ENCODE assay signal across 8 cellular contexts in genomic region chr12:103930787-103931536, GRCh38. TPM values are rescaled to one million over a fixed set of nuclear protein-coding genes. Genes with fewer than 3 reads are reported as not detected.
DNase-seq lines count a peak whose midpoint lies in the region; ATAC-seq, FAIRE-seq and TF ChIP-seq lines count a peak whose summit lies in the region.

No MANE protein-coding gene starts in this region.

- H3K9me3 Mint-ChIP-seq in activated T-cell treated with anti-CD3 and anti-CD28 coated beads, Interleukin-2, amount 50 U/mL, for 72 hours, result peaks cover 0 to 3% of the 10 kb centered on the region in 2 donors
- H3K9me3 Mint-ChIP-seq in nephron progenitor cell, result no peaks in the 10 kb centered on the region

- peak; percentile 51 for DNase-seq in D341Med (ENCODE audit: low spot score)
- DNase-seq in activated T-cell treated with anti-CD3 and anti-CD28 coated beads, Interleukin-2, amount 50 U/mL, for 72 hours, result peak; percentile 29
- peak; percentile 14 to 53 for DNase-seq in foreskin fibroblast
- peak; percentile 38 for DNase-seq in nephron progenitor cell
- peak; percentile 7 for DNase-seq in urothelium cell line (ENCODE audit: low spot score)
- DNase-seq in DMS153 treated with DMSO at 0.1 percent for 48 hours (lab: John Stamatoyannopoulos, UW; ENCODE audit: unreplicated experiment), result no peak

- no peaks in the 10 kb centered on the region for H3K9me3 ChIP-seq in Loucy (ENCODE audit: insufficient read depth, low read depth, low read length)

- peaks cover 39% of the 10 kb centered on the region for H3K36me3 ChIP-seq in Loucy (ENCODE audit: insufficient read depth, low read length)

- no peak for FAIRE-seq in urothelium cell line (lab: Jason Lieb, UNC)

- peaks cover 54% of the 10 kb centered on the region for H3K4me1 ChIP-seq in Loucy (ENCODE audit: insufficient read depth, low read length, poor library complexity, severe bottlenecking)

- peak overlapping the region; percentile 97 for H3K4me3 ChIP-seq in Loucy (ENCODE audit: low read length, poor library complexity, severe bottlenecking)
- peak overlapping the region; percentile 86 to 91 for H3K4me3 ChIP-seq in foreskin fibroblast (ENCODE audit: low read depth in 1 of 2, low read length in 2 of 2)

- no peak for ATAC-seq in activated T-cell treated with anti-CD3 and anti-CD28 coated beads, Interleukin-2, amount 50 U/mL, for 72 hours (replicated peaks in 1 of 2)
- ATAC-seq in HG02973 (IDR thresholded peaks at IDR 0.05; ENCODE audit: unreplicated experiment), result no peak

- peaks cover 58% of the 10 kb centered on the region for H3K79me2 ChIP-seq in Loucy (ENCODE audit: insufficient read depth, low read length)

- H3K9me2 ChIP-seq in Loucy (replicated peaks; ENCODE audit: low read depth, low read length), result no peaks in the 10 kb centered on the region

- H3K4me3 Mint-ChIP-seq in activated T-cell treated with anti-CD3 and anti-CD28 coated beads, Interleukin-2, amount 50 U/mL, for 72 hours, result peak overlapping the region; percentile 84 to 93
- H3K4me3 Mint-ChIP-seq in nephron progenitor cell, result peak overlapping the region; percentile 95

- H3K4me2 ChIP-seq in Loucy (ENCODE audit: low read depth, low read length, poor library complexity, severe bottlenecking), result peak overlapping the region; percentile 95

- peak overlapping the region; percentile 56 for H3K27ac Mint-ChIP-seq in activated T-cell treated with anti-CD3 and anti-CD28 coated beads, Interleukin-2, amount 50 U/mL, for 72 hours
- H3K27ac Mint-ChIP-seq in nephron progenitor cell, result peak overlapping the region; percentile 99

- H3F3A ChIP-seq in Loucy (ENCODE audit: low read depth), result 0 out of 2 replicates have a peak, but pooled peaks cover 3% of the 10 kb centered on the region

- H3K9ac ChIP-seq in Loucy (ENCODE audit: low read depth, low read length, poor library complexity, severe bottlenecking), result peak overlapping the region; percentile 99

- no peaks in the 10 kb centered on the region for H3K27me3 Mint-ChIP-seq in activated T-cell treated with anti-CD3 and anti-CD28 coated beads, Interleukin-2, amount 50 U/mL, for 72 hours (ENCODE audit: low read depth)
- H3K27me3 Mint-ChIP-seq in nephron progenitor cell (ENCODE audit: low read depth, poor library complexity), result peaks cover 5% of the 10 kb centered on the region

- peaks cover 21 to 45% of the 10 kb centered on the region in 2 donors for H3K36me3 Mint-ChIP-seq in activated T-cell treated with anti-CD3 and anti-CD28 coated beads, Interleukin-2, amount 50 U/mL, for 72 hours (ENCODE audit: insufficient read depth in 2 of 2)
- H3K36me3 Mint-ChIP-seq in nephron progenitor cell (ENCODE audit: low read depth), result peaks cover 40% of the 10 kb centered on the region

- peaks cover 6% of the 10 kb centered on the region for H3K27me3 ChIP-seq in Loucy (ENCODE audit: insufficient read depth, low read length, poor library complexity, severe bottlenecking)

- peaks cover 55% of the 10 kb centered on the region for H4K20me1 ChIP-seq in Loucy (ENCODE audit: insufficient read depth, low read length, poor library complexity, severe bottlenecking)

- TF ChIP-seq CTCF in Loucy (conservative IDR thresholded peaks at IDR 0.05; ENCODE audit: low read length) (no peak), foreskin fibroblast (IDR thresholded peaks at IDR 0.05; ENCODE audit: low read depth, low read length) (no peak), nephron progenitor cell (IDR thresholded peaks at IDR 0.05) (no peak)

- peaks cover 68% of the 10 kb centered on the region for H3K4me1 Mint-ChIP-seq in activated T-cell treated with anti-CD3 and anti-CD28 coated beads, Interleukin-2, amount 50 U/mL, for 72 hours (ENCODE audit: low read depth)
- peaks cover 66% of the 10 kb centered on the region for H3K4me1 Mint-ChIP-seq in nephron progenitor cell

- peak overlapping the region; percentile 66; the same call in 1 of the 2 replicates for H2AFZ ChIP-seq in Loucy (ENCODE audit: low read length)

RNA-seq across cellular contexts. Expression of gene HSP90B1, which starts 0.8 kb away (rescaled TPM):
- total RNA-seq in activated T-cell treated with anti-CD3 and anti-CD28 coated beads, Interleukin-2, amount 50 U/mL, for 72 hours, result 100 to 1,000 TPM; 416 to 532 TPM

RNA-seq across cellular contexts. Expression of gene TDG, which starts 34.7 kb away (rescaled TPM):
- total RNA-seq in activated T-cell treated with anti-CD3 and anti-CD28 coated beads, Interleukin-2, amount 50 U/mL, for 72 hours, result 10 to 100 TPM; 24.9 to 28.8 TPM
